Comparison of ENCODE assay signal across 8 cellular contexts in the genomic region with DNA sequence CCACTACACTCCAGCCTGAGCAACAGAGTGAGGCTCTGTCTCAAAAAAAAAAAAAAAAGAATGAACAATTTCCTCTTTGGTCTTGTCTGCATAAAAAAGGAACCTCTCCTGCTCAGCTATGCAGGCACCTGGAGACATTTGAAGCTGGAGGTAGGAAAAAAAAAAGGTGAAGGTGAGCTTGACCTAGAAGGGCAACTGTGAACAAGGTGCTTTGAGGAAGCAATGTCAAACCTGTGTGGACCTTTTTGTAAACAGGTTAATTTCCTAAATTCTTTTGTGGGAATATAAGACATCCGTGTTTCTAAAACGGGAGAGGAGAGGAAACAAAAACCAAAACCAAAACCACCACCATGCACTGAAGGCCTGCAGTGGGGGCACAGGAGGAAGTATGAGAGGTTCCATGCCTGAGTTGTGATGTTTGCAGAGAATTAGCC.
DNase-seq lines count a peak whose midpoint lies in the region; ATAC-seq lines count a peak whose summit lies in the region.

No MANE protein-coding gene starts in this region.

- peak overlapping the region; percentile 29; the same call in 1 of the 2 replicates for H3K4me3 ChIP-seq in ACC112 (ENCODE audit: low read depth, low read length)
- H3K4me3 ChIP-seq in GM23248, result no peak overlapping the region

- H3K9me2 ChIP-seq in GM23248 (ENCODE audit: insufficient read depth), result no peaks in the 10 kb centered on the region

- H2AFZ ChIP-seq in ACC112 (ENCODE audit: low read length, unreplicated experiment), result no peak overlapping the region
- no peak overlapping the region for H2AFZ ChIP-seq in GM23248

- in situ Hi-C loops in GM23248 (cut with MboI), result no loop called here

- peak overlapping the region; percentile 36 for H3K27ac Mint-ChIP-seq in memory B cell

- DNase-seq in GM23248, result no peak
- peak; percentile 37 for DNase-seq in UCSD-AML1 (lab: John Stamatoyannopoulos, UW; ENCODE audit: unreplicated experiment)
- DNase-seq in memory B cell (ENCODE audit: low spot score in 2 of 2), result peak; percentile 26 to 41
- no peak for DNase-seq in NCI-H524 (lab: John Stamatoyannopoulos, UW)
- DNase-seq in HPDE6-E6E7 (ENCODE audit: extremely low spot score), result no peak

- H3K9me3 ChIP-seq in GM23248 (ENCODE audit: low read depth), result no peaks in the 10 kb centered on the region

- H3K27ac ChIP-seq in ACC112 (ENCODE audit: low read depth, low read length) (peak overlapping the region; percentile 100), GM23248 (peak overlapping the region; percentile 98)

- no peaks in the 10 kb centered on the region for H4K20me1 ChIP-seq in GM23248 (ENCODE audit: insufficient read depth)

- 67 to 84% methylated on average over 2 of the region's 2 CpGs for WGBS in GM23248 (ENCODE audit: low coverage in 1 of 2, low lambda C conversion rate in 2 of 2, missing lambda C conversion rate in 2 of 2), 2 experiments

- H3K36me3 Mint-ChIP-seq in memory B cell, result peaks cover 23% of the 10 kb centered on the region

- H3K4me3 Mint-ChIP-seq in memory B cell, result peak overlapping the region; percentile 69

- peak overlapping the region; percentile 86 for H3K4me2 ChIP-seq in GM23248 (ENCODE audit: unreplicated experiment)

- H3K27me3 ChIP-seq in ACC112 (ENCODE audit: insufficient read depth, low read length) (no peaks in the 10 kb centered on the region), GM23248 (replicated peaks; ENCODE audit: insufficient read depth) (no peaks in the 10 kb centered on the region)

- no peaks in the 10 kb centered on the region for H3K27me3 Mint-ChIP-seq in memory B cell

- peaks cover 24% of the 10 kb centered on the region for H3K36me3 ChIP-seq in ACC112 (ENCODE audit: insufficient read depth, low read length)
- H3K36me3 ChIP-seq in GM23248 (ENCODE audit: low read depth), result no peaks in the 10 kb centered on the region; the same call in 1 of the 2 replicates

- H3K4me1 ChIP-seq in ACC112 (ENCODE audit: control insufficient read depth, insufficient read depth, low read length, unreplicated experiment) (peaks cover 68% of the 10 kb centered on the region), GM23248 (ENCODE audit: insufficient read depth) (peaks cover 53% of the 10 kb centered on the region)

- peaks cover 57% of the 10 kb centered on the region for H3K4me1 Mint-ChIP-seq in memory B cell

- H3K79me2 ChIP-seq in ACC112 (ENCODE audit: control insufficient read depth, insufficient read depth, low read length, unreplicated experiment) (peaks cover 49% of the 10 kb centered on the region), GM23248 (ENCODE audit: insufficient read depth) (peaks cover 73% of the 10 kb centered on the region)

- peaks cover 69% of the 10 kb centered on the region for H3F3A ChIP-seq in GM23248 (ENCODE audit: insufficient read depth)

- ATAC-seq in memory B cell (ENCODE audit: low read depth) (peak; percentile 86), GM19463 (IDR thresholded peaks at IDR 0.05; ENCODE audit: unreplicated experiment) (no peak), HG03045 (IDR thresholded peaks at IDR 0.05; ENCODE audit: unreplicated experiment) (no peak)

- no peaks in the 10 kb centered on the region for H3K9me3 Mint-ChIP-seq in memory B cell

- peak overlapping the region; percentile 81 for H3K9ac ChIP-seq in GM23248

Comparison
In these comparisons a context has a peak if more than half of its experiments do, and no peak if none do; other contexts are left out.
1. DNase-seq: peak in UCSD-AML1 (single experiment) and memory B cell (2 of 2); none in GM23248 (single experiment), NCI-H524 (0 of 2) and HPDE6-E6E7 (single experiment).